In the genomic region with DNA sequence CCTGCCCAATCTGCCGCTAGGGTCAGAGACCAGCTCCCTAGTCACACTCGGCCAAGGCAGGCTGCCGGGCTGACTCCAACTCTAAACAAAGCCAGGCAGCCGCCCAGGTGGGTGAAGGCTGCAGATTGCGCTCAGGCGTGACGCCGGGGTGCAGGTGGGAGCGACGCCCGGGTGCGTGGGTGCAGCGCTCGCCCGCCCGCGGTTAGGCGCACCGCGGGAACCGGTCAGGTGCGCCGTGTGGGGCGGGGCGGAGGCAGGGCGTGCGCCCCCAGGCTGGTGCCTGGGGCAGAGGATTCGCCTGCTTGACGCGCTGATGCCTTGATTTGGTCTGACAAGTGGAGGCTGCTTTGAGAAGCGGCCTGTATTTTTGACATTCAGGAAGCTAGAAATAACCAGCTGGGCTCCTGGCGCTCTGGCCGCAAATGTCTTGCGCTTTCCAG, we compare ENCODE assay signal across 8 cellular contexts.
DNase-seq lines count a peak whose midpoint lies in the region; ATAC-seq and TF ChIP-seq lines count a peak whose summit lies in the region.

No MANE protein-coding gene starts in this region.

- H3K36me3 Mint-ChIP-seq in CD14-positive monocyte: peaks cover 9 to 11% of the 10 kb centered on the region in 2 donors

- ATAC-seq in HG03354 (IDR thresholded peaks at IDR 0.05; ENCODE audit: poor library complexity, severe bottlenecking, unreplicated experiment): peak; percentile 87

- H3K27ac ChIP-seq in mesodermal cell (ENCODE audit: low read depth, low read length, severe bottlenecking) (peak overlapping the region; percentile 67), stomach (peak overlapping the region; percentile 15 to 81 (median 65))

- intact Hi-C loops in CD14-positive monocyte (cut with micrococcal nuclease) (loop anchor here in 1 of 2 donors (2.0 kb wide), 2 partner anchors 16 to 90 kb away; no protein-coding TSS in a partner anchor), stomach (cut with DNase I; ENCODE audit: low total_unique reads) (no loop called here)

- no peaks in the 10 kb centered on the region for H3K36me3 ChIP-seq in mesodermal cell (ENCODE audit: control insufficient read depth, insufficient read depth, low read length)
- no peaks in the 10 kb centered on the region for H3K36me3 ChIP-seq in stomach

- H3K4me3 ChIP-seq in mesodermal cell (ENCODE audit: extremely low read depth, insufficient read depth, low read length, poor library complexity, severe bottlenecking): no peak overlapping the region
- peak overlapping the region; percentile 13 to 39 (median 30) for H3K4me3 ChIP-seq in stomach

- WGBS in mesodermal cell (ENCODE audit: insufficient coverage in 2 of 2), 2 experiments: 38 to 40% methylated on average over 31 to 33 of the region's 34 CpGs
- 12 to 20% (median 16%) methylated on average over 31 to 34 of the region's 34 CpGs for WGBS in stomach, 5 donors

- no peak for TF ChIP-seq EP300 in stomach (IDR thresholded peaks at IDR 0.05)

- no peak for DNase-seq in CD14-positive monocyte (ENCODE audit: low spot score)
- peak; percentile 61 for DNase-seq in GM19238 (ENCODE audit: insufficient read length, low spot score)
- peak; percentile 39 for DNase-seq in T-helper 9 cell
- DNase-seq in cerebellar nuclear complex (lab: John Stamatoyannopoulos, UW): peak; percentile 12 to 66
- DNase-seq in stomach: peak; percentile 72
- DNase-seq in HuH-7.5 (ENCODE audit: low spot score): no peak

- H3K27ac Mint-ChIP-seq in CD14-positive monocyte: peak overlapping the region; percentile 98 to 100 (median 100)

- H3K4me3 Mint-ChIP-seq in CD14-positive monocyte: peak overlapping the region; percentile 81 to 92

- TF ChIP-seq CTCF in CD14-positive monocyte (IDR thresholded peaks at IDR 0.05) (no peak), stomach (IDR thresholded peaks at IDR 0.05) (no peak)

- peaks cover 83% of the 10 kb centered on the region for H3K4me1 ChIP-seq in mesodermal cell (ENCODE audit: control insufficient read depth, insufficient read depth, low read length, poor library complexity, severe bottlenecking)
- H3K4me1 ChIP-seq in stomach: peaks cover 22 to 80% (median 31%) of the 10 kb centered on the region in 4 donors

- peaks cover 83% of the 10 kb centered on the region for H3K4me1 Mint-ChIP-seq in CD14-positive monocyte

- no peak for TF ChIP-seq POLR2A in stomach (IDR thresholded peaks at IDR 0.05)

- H3K27me3 Mint-ChIP-seq in CD14-positive monocyte (ENCODE audit: low read depth in 3 of 3): peaks cover 0 to 2% (median 2%) of the 10 kb centered on the region in 3 donors

- H3K9me3 ChIP-seq in mesodermal cell (ENCODE audit: control insufficient read depth, low read length) (no peaks in the 10 kb centered on the region), stomach (no peaks in the 10 kb centered on the region)

- H3K27me3 ChIP-seq in stomach: no peaks in the 10 kb centered on the region

- peaks cover 0 to 3% (median 0%) of the 10 kb centered on the region in 7 donors for H3K9me3 Mint-ChIP-seq in CD14-positive monocyte

Comparison
In these comparisons a context has a peak if more than half of its experiments do, and no peak if none do; other contexts are left out.
1. DNase-seq: peak in GM19238 (single experiment), T-helper 9 cell (single experiment), cerebellar nuclear complex (2 of 2) and stomach (single experiment); none in CD14-positive monocyte (single experiment) and HuH-7.5 (single experiment).